24 cellular contexts compared by ENCODE assay signal in the genomic region with DNA sequence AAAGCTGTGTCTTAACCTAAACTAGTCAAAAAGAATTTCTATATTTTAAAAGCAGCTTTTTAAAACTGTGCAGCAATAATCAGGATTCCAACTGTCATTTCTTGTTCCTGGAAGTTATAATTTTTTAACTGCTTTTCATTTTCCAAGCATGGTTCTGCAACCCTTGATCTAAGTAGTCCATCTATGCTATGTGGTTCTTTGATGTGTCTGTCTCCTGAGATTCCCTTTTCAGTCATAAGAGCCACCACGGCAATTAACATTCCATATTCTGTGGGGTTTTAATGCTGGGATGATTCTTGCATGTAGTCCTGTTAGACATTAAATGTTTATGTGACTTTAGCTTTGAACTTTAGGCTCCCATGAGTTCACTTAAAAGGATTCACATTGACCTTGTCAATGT.
"Had no signal": no experiment of that assay in that cellular context is flagged by ENCODE, and none has a peak within 500 bp of the region (broad histone marks: within the 10 kb centered on the region; RNA-seq: fewer than 3 reads in every experiment).

No MANE protein-coding gene starts in this region.

- ATAC-seq: activated CD8-positive, alpha-beta T cell treated with anti-CD3 and anti-CD28 coated beads, Interleukin-2, amount 10 ng/mL, durations not matched to agents 7 days and 5 days; activated naive CD8-positive, alpha-beta T cell treated with anti-CD3 and anti-CD28 coated beads, Interleukin-2, amount 50 U/mL, for 24 hours; body of pancreas; lower lobe of right lung; naive thymus-derived CD4-positive, alpha-beta T cell; sciatic nerve; stimulated activated naive B cell treated with anti-CD40 and anti-IgM and Interleukin-4, amounts not matched to agents 10 μg/mL and 1 μg/mL and 100 μg/mL, for 72 hours had no signal

- H3K27me3 ChIP-seq: body of pancreas, cardiac muscle cell, transverse colon, vagina had no signal

- H3K4me3 ChIP-seq: body of pancreas, cardiac muscle cell, lower lobe of right lung, transverse colon, vagina had no signal

- H3K36me3 ChIP-seq: transverse colon, vagina had no signal

- H3K4me1 Mint-ChIP-seq: activated naive CD8-positive, alpha-beta T cell treated with anti-CD3 and anti-CD28 coated beads, Interleukin-2, amount 50 U/mL, for 24 hours; immature natural killer cell; naive thymus-derived CD4-positive, alpha-beta T cell; stimulated activated naive B cell treated with anti-CD40 and anti-IgM and Interleukin-4, amounts not matched to agents 10 μg/mL and 1 μg/mL and 100 μg/mL, for 72 hours had no signal

- H3K4me1 ChIP-seq: body of pancreas, lower lobe of right lung, transverse colon had no signal

- DNase-seq: activated CD4-positive, alpha-beta T cell treated with anti-CD3 and anti-CD28 coated beads, Interleukin-2, amount 50 U/mL, for 1 hour; activated CD8-positive, alpha-beta T cell treated with anti-CD3 and anti-CD28 coated beads, Interleukin-2, amount 10 ng/mL, durations not matched to agents 7 days and 5 days; activated gamma-delta T cell; activated naive CD4-positive, alpha-beta T cell treated with anti-CD3 and anti-CD28 coated beads, Interleukin-2, amount 50 U/mL, for 16 hours; activated naive CD8-positive, alpha-beta T cell treated with anti-CD3 and anti-CD28 coated beads, Interleukin-2, amount 50 U/mL, for 24 hours; anterior cingulate cortex; body of pancreas; erythroblast; foreskin fibroblast; immature natural killer cell; lower lobe of right lung; naive thymus-derived CD4-positive, alpha-beta T cell; occipital lobe; posterior cingulate gyrus; stimulated activated CD4-positive, alpha-beta T cell treated with anti-CD3 and anti-CD28 coated beads, Interleukin-2, amount 100 ng/mL, for 48 hours; stimulated activated CD8-positive, alpha-beta memory T cell treated with anti-CD3 and anti-CD28 coated beads, Interleukin-4, amount 100 ng/mL, for 48 hours; stimulated activated naive B cell treated with anti-CD40 and anti-IgM and Interleukin-4, amounts not matched to agents 10 μg/mL and 1 μg/mL and 100 μg/mL, for 72 hours; T1000; transverse colon had no signal

- H3K36me3 Mint-ChIP-seq: immature natural killer cell; naive thymus-derived CD4-positive, alpha-beta T cell; stimulated activated naive B cell treated with anti-CD40 and anti-IgM and Interleukin-4, amounts not matched to agents 10 μg/mL and 1 μg/mL and 100 μg/mL, for 72 hours had no signal

- H3K27ac Mint-ChIP-seq: activated CD8-positive, alpha-beta T cell treated with anti-CD3 and anti-CD28 coated beads, Interleukin-2, amount 10 ng/mL, durations not matched to agents 7 days and 5 days; activated naive CD8-positive, alpha-beta T cell treated with anti-CD3 and anti-CD28 coated beads, Interleukin-2, amount 50 U/mL, for 24 hours; activated T-helper 1 cell treated with anti-CD3 and anti-CD28 coated beads, Interleukin-12 subunit alpha, Interleukin-12 subunit beta, Interleukin-2, Interleukin-4 antibody, amounts not matched to agents 30 ng/mL and 10 ng/mL and 1 ng/mL, durations not matched to agents 14 hours and 24 hours and 36 hours; immature natural killer cell; naive thymus-derived CD4-positive, alpha-beta T cell; stimulated activated naive B cell treated with anti-CD40 and anti-IgM and Interleukin-4, amounts not matched to agents 10 μg/mL and 1 μg/mL and 100 μg/mL, for 72 hours had no signal

- H3K9me3 Mint-ChIP-seq: activated naive CD8-positive, alpha-beta T cell treated with anti-CD3 and anti-CD28 coated beads, Interleukin-2, amount 50 U/mL, for 24 hours; activated T-helper 1 cell treated with anti-CD3 and anti-CD28 coated beads, Interleukin-12 subunit alpha, Interleukin-12 subunit beta, Interleukin-2, Interleukin-4 antibody, amounts not matched to agents 30 ng/mL and 10 ng/mL and 1 ng/mL, durations not matched to agents 14 hours and 24 hours and 36 hours; neural crest cell; stimulated activated naive B cell treated with anti-CD40 and anti-IgM and Interleukin-4, amounts not matched to agents 10 μg/mL and 1 μg/mL and 100 μg/mL, for 72 hours had no signal

- H3K9me3 ChIP-seq: body of pancreas, lower lobe of right lung, transverse colon, vagina had no signal

- H3K27me3 Mint-ChIP-seq: stimulated activated naive B cell treated with anti-CD40 and anti-IgM and Interleukin-4, amounts not matched to agents 10 μg/mL and 1 μg/mL and 100 μg/mL, for 72 hours had no signal

- H3K4me3 Mint-ChIP-seq: activated CD8-positive, alpha-beta T cell treated with anti-CD3 and anti-CD28 coated beads, Interleukin-2, amount 10 ng/mL, durations not matched to agents 7 days and 5 days; activated naive CD8-positive, alpha-beta T cell treated with anti-CD3 and anti-CD28 coated beads, Interleukin-2, amount 50 U/mL, for 24 hours; activated T-helper 1 cell treated with anti-CD3 and anti-CD28 coated beads, Interleukin-12 subunit alpha, Interleukin-12 subunit beta, Interleukin-2, Interleukin-4 antibody, amounts not matched to agents 30 ng/mL and 10 ng/mL and 1 ng/mL, durations not matched to agents 14 hours and 24 hours and 36 hours; immature natural killer cell; naive thymus-derived CD4-positive, alpha-beta T cell; neural crest cell; stimulated activated naive B cell treated with anti-CD40 and anti-IgM and Interleukin-4, amounts not matched to agents 10 μg/mL and 1 μg/mL and 100 μg/mL, for 72 hours had no signal

- H3K27ac ChIP-seq: body of pancreas, cardiac muscle cell, lower lobe of right lung, transverse colon, vagina had no signal
